ENCODE assay signal across 9 cellular contexts in genomic region chr14:61608245-61609142, GRCh38.
DNase-seq lines count a peak whose midpoint lies in the region; ATAC-seq and TF ChIP-seq lines count a peak whose summit lies in the region.
"Had no signal": no experiment of that assay in that cellular context is flagged by ENCODE, and none has a peak within 500 bp of the region (broad histone marks: within the 10 kb centered on the region; RNA-seq: fewer than 3 reads in every experiment).

No MANE protein-coding gene starts in this region.

- peak; percentile 4 to 30 for TF ChIP-seq RAD21 in liver (IDR thresholded peaks at IDR 0.05)

- no peaks in the 10 kb centered on the region for H3K36me3 Mint-ChIP-seq in CD4-positive, alpha-beta memory T cell
- H3K36me3 Mint-ChIP-seq: CD4-positive, CD25-positive, alpha-beta regulatory T cell had no signal

- no peaks in the 10 kb centered on the region for H3K36me3 ChIP-seq in liver (ENCODE audit: control insufficient read depth in 4 of 4, insufficient read depth in 3 of 4, low read depth in 1 of 4, low read length in 3 of 4)
- H3K36me3 ChIP-seq in CD4-positive, alpha-beta memory T cell (ENCODE audit: insufficient read depth, low read length) = no peaks in the 10 kb centered on the region

- H3K9me3 Mint-ChIP-seq in CD4-positive, alpha-beta memory T cell = peaks cover 0 to 1% (median 0%) of the 10 kb centered on the region in 8 donors
- H3K9me3 Mint-ChIP-seq: CD4-positive, CD25-positive, alpha-beta regulatory T cell had no signal

- POLR2A ChIA-PET in CD4-positive, alpha-beta memory T cell (lab: Charles Lee; ENCODE audit: partially characterized antibody) = no interaction called here

- ATAC-seq in HG03025 (IDR thresholded peaks at IDR 0.05; ENCODE audit: low FRiP score, unreplicated experiment) (no peak), GM19023 (IDR thresholded peaks at IDR 0.05; ENCODE audit: unreplicated experiment) (no peak), GM19455 (IDR thresholded peaks at IDR 0.05; ENCODE audit: unreplicated experiment) (no peak)

- H3K4me3 ChIP-seq in cardiac fibroblast (replicated peaks in 1 of 2; ENCODE audit: low read depth in 2 of 2, low read length in 2 of 2) (no peak overlapping the region), liver (ENCODE audit: low read depth in 1 of 3, low read length in 3 of 3) (no peak overlapping the region)
- no peak overlapping the region for H3K4me3 ChIP-seq in CD4-positive, alpha-beta memory T cell (ENCODE audit: low read length in 2 of 2)

- no peaks in the 10 kb centered on the region for H3K27me3 ChIP-seq in liver (ENCODE audit: control insufficient read depth in 4 of 4, insufficient read depth in 4 of 4, low read length in 3 of 4)
- no peaks in the 10 kb centered on the region for H3K27me3 ChIP-seq in CD4-positive, alpha-beta memory T cell (ENCODE audit: insufficient read depth, low read length)

- no peak overlapping the region for H3K27ac Mint-ChIP-seq in CD4-positive, alpha-beta memory T cell
- H3K27ac Mint-ChIP-seq: CD4-positive, CD25-positive, alpha-beta regulatory T cell had no signal

- no peaks in the 10 kb centered on the region for H3K4me1 Mint-ChIP-seq in CD4-positive, alpha-beta memory T cell
- H3K4me1 Mint-ChIP-seq: CD4-positive, CD25-positive, alpha-beta regulatory T cell had no signal

- no peaks in the 10 kb centered on the region for H3K9me3 ChIP-seq in liver (ENCODE audit: control insufficient read depth in 4 of 4, low read length in 3 of 4)
- no peaks in the 10 kb centered on the region for H3K9me3 ChIP-seq in CD4-positive, alpha-beta memory T cell (ENCODE audit: control insufficient read depth in 1 of 2, low read length in 2 of 2)

- CTCF ChIA-PET in CD4-positive, alpha-beta memory T cell (lab: Charles Lee; ENCODE audit: partially characterized antibody) = no interaction called here

- no peak overlapping the region for H3K9ac ChIP-seq in liver (ENCODE audit: low read depth in 1 of 2, low read length in 2 of 2)

- intact Hi-C loops in CD4-positive, alpha-beta memory T cell (cut with micrococcal nuclease) = no loop called here

- TF ChIP-seq CTCF in cardiac fibroblast (IDR thresholded peaks at IDR 0.05; ENCODE audit: low read depth, low read length) (no peak), liver (IDR thresholded peaks at IDR 0.05; ENCODE audit: low read depth, low read length, missing input control) (no peak)

- WGBS in liver = 51% methylated on average over 8 of the region's 8 CpGs

- no peak overlapping the region for H3K4me3 Mint-ChIP-seq in CD4-positive, alpha-beta memory T cell
- H3K4me3 Mint-ChIP-seq: CD4-positive, CD25-positive, alpha-beta regulatory T cell had no signal

- no peak overlapping the region for H3K27ac ChIP-seq in liver (ENCODE audit: low read depth in 1 of 2, low read length in 2 of 2)
- no peak overlapping the region for H3K27ac ChIP-seq in CD4-positive, alpha-beta memory T cell (ENCODE audit: low read depth, low read length)

- H3K27me3 Mint-ChIP-seq in CD4-positive, alpha-beta memory T cell = no peaks in the 10 kb centered on the region

- H3K4me1 ChIP-seq in liver (ENCODE audit: control insufficient read depth in 4 of 4, insufficient read depth in 4 of 4, low read length in 3 of 4) = peaks cover 4 to 39% (median 14%) of the 10 kb centered on the region in 4 donors
- no peaks in the 10 kb centered on the region for H3K4me1 ChIP-seq in CD4-positive, alpha-beta memory T cell (ENCODE audit: insufficient read depth, low read length)

- peak; percentile 8 for DNase-seq in AG08395 (ENCODE audit: low spot score)
- peak; percentile 72 for DNase-seq in NCI-H1694 treated with DMSO at 0.1 percent for 48 hours (lab: John Stamatoyannopoulos, UW)
- DNase-seq in cardiac fibroblast (ENCODE audit: low read depth in 2 of 2) = peak; percentile 56 to 73
- no peak for DNase-seq in CD4-positive, alpha-beta memory T cell
- DNase-seq: CD4-positive, CD25-positive, alpha-beta regulatory T cell had no signal

TF ChIP-seq in liver, 16 proteins besides CTCF, POLR2A, EP300 and RAD21:
- TF ChIP-seq FOXA2 (IDR thresholded peaks at IDR 0.05) (no peak), ATF3 (IDR thresholded peaks at IDR 0.05) (no peak), RXRA (IDR thresholded peaks at IDR 0.05) (peak in 1 of 2 donors; percentile 39), HNF4A (conservative IDR thresholded peaks at IDR 0.05) (peak; percentile 76 to 81), HNF4G (IDR thresholded peaks at IDR 0.05) (peak; percentile 62), SP1 (IDR thresholded peaks at IDR 0.05) (peak; percentile 62)

Comparison
In these comparisons a context has a peak if more than half of its experiments do, and no peak if none do; other contexts are left out.
1. DNase-seq: peak in AG08395 (single experiment), NCI-H1694 treated with DMSO at 0.1 percent for 48 hours (single experiment) and cardiac fibroblast (2 of 2); none in CD4-positive, alpha-beta memory T cell (0 of 5).